ENCODE assay signal across 18 cellular contexts in the genomic region with DNA sequence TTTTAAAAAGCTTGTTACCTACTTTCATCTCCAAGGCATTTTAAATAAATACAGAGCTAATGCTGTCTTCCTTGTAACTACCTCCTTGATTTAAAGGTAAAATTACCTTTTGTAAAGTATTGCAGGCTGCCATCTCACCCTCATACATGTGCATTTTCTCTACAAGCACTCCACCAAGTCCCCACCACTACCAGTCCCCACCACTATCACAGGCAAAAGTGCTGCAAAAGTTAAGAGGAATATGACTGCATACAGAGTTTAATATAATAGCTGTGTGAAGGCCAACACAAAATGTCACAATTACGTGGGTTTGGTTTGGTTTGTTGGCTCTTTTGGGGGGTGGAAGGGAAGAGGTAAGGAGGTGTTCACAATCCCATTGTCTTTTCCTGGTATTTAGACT. TPM values are rescaled to one million over a fixed set of nuclear protein-coding genes. Genes with fewer than 3 reads are reported as not detected.
DNase-seq lines count a peak whose midpoint lies in the region; ATAC-seq, FAIRE-seq and TF ChIP-seq lines count a peak whose summit lies in the region.
"Had no signal": no experiment of that assay in that cellular context is flagged by ENCODE, and none has a peak within 500 bp of the region (broad histone marks: within the 10 kb centered on the region; RNA-seq: fewer than 3 reads in every experiment).

No MANE protein-coding gene starts in this region.

- H3K27me3 ChIP-seq in breast epithelium (peaks cover 18 to 80% of the 10 kb centered on the region in 2 donors), endothelial cell of umbilical vein (ENCODE audit: control insufficient read depth in 2 of 2, insufficient read depth in 2 of 2, low read length in 2 of 2) (peaks cover 63 to 88% of the 10 kb centered on the region in 2 experiments), psoas muscle (ENCODE audit: insufficient read depth in 3 of 3, low read length in 2 of 3) (no peaks in the 10 kb centered on the region)

- intact Hi-C loops in MCF 10A (cut with micrococcal nuclease) (no loop called here), breast epithelium (cut with DNase I; ENCODE audit: low total_unique reads) (no loop called here), endothelial cell of umbilical vein (cut with micrococcal nuclease) (no loop called here), psoas muscle (cut with DNase I) (loop anchor here (5.0 to 10.0 kb wide), 3 partner anchors 228 to 485 kb away; no protein-coding TSS in a partner anchor)

- no peak overlapping the region for H3K4me2 ChIP-seq in endothelial cell of umbilical vein (ENCODE audit: insufficient read depth, low read length)

- TF ChIP-seq CTCF in MCF 10A (IDR thresholded peaks at IDR 0.05; ENCODE audit: unreplicated experiment), result no peak
- TF ChIP-seq CTCF in breast epithelium (IDR thresholded peaks at IDR 0.05), result no peak
- TF ChIP-seq CTCF in endothelial cell of umbilical vein (IDR thresholded peaks at IDR 0.05; ENCODE audit: extremely low read depth in 1 of 2, insufficient read depth in 1 of 2, low read depth in 1 of 2, low read length in 2 of 2), result no peak
- TF ChIP-seq CTCF in psoas muscle (IDR thresholded peaks at IDR 0.05), result no peak

- DNase-seq in MCF 10A (ENCODE audit: unreplicated experiment), result no peak
- no peak for DNase-seq in breast epithelium (ENCODE audit: low spot score in 2 of 2)
- DNase-seq in endothelial cell of umbilical vein (ENCODE audit: low read depth, low spot score), result no peak
- DNase-seq in psoas muscle, result no peak
- no peak for DNase-seq in NCI-H2081 (lab: John Stamatoyannopoulos, UW)
- no peak for DNase-seq in NCI-H2196 (lab: John Stamatoyannopoulos, UW; ENCODE audit: unreplicated experiment)
- DNase-seq in superior temporal gyrus (ENCODE audit: extremely low spot score), result no peak
- DNase-seq: BE2C; CD4-positive, CD25-positive, alpha-beta regulatory T cell; COR-L47; HCEC 1CT; MV-4-11; NCI-H1417 treated with DMSO at 0.1 percent for 48 hours; NCI-H1930; NCI-H524 had no signal

- H3K4me3 ChIP-seq in breast epithelium (no peak overlapping the region), endothelial cell of umbilical vein (replicated peaks in 1 of 3; ENCODE audit: insufficient read depth in 1 of 3, low read depth in 1 of 3, low read length in 3 of 3) (no peak overlapping the region), psoas muscle (peak overlapping the region; percentile 91)
- H3K4me3 ChIP-seq: K562 had no signal

- TF ChIP-seq POLR2A in breast epithelium (IDR thresholded peaks at IDR 0.05) (no peak), endothelial cell of umbilical vein (IDR thresholded peaks at IDR 0.05; ENCODE audit: low read depth, low read length) (no peak)

- no peaks in the 10 kb centered on the region for H3K9me3 ChIP-seq in breast epithelium
- H3K9me3 ChIP-seq in endothelial cell of umbilical vein (replicated peaks; ENCODE audit: control insufficient read depth, insufficient read depth, low read length), result no peaks in the 10 kb centered on the region
- no peaks in the 10 kb centered on the region for H3K9me3 ChIP-seq in psoas muscle
- H3K9me3 ChIP-seq: BE2C had no signal

- H3K36me3 Mint-ChIP-seq in MCF 10A (ENCODE audit: insufficient read depth, unreplicated experiment), result no peaks in the 10 kb centered on the region
- H3K36me3 Mint-ChIP-seq: CD4-positive, CD25-positive, alpha-beta regulatory T cell had no signal

- H3K4me1 Mint-ChIP-seq in MCF 10A (ENCODE audit: insufficient read depth, unreplicated experiment), result no peaks in the 10 kb centered on the region

- CTCF ChIA-PET in MCF 10A (lab: Yijun Ruan, JAX) (interaction anchor here (0.7 kb wide), 1 partner anchor 380 kb away, joined by 3 read pairs; no protein-coding TSS in a partner anchor), endothelial cell of umbilical vein (lab: Charles Lee) (interaction anchor here (0.7 to 0.9 kb wide), 2 partner anchors 15 to 17 kb away, joined by 3 read pairs; no protein-coding TSS in a partner anchor)

- no peak overlapping the region for H3K27ac ChIP-seq in breast epithelium
- H3K27ac ChIP-seq in endothelial cell of umbilical vein (ENCODE audit: insufficient read depth, low read depth, low read length), result no peak overlapping the region
- H3K27ac ChIP-seq in psoas muscle, result peak overlapping the region; percentile 93

- H2AFZ ChIP-seq in endothelial cell of umbilical vein (ENCODE audit: low read depth, low read length), result no peak overlapping the region

- WGBS in psoas muscle, 3 donors, result 0% methylated on average over 1 of the region's 1 CpG

- ATAC-seq in psoas muscle (no peak), GM21390 (IDR thresholded peaks at IDR 0.05; ENCODE audit: unreplicated experiment) (no peak)
- ATAC-seq: K562 had no signal

- no peaks in the 10 kb centered on the region for H3K9me3 Mint-ChIP-seq in MCF 10A (ENCODE audit: unreplicated experiment)

- dilution Hi-C loops in endothelial cell of umbilical vein (cut with MboI; ENCODE audit: extremely low pct_ligation_motif_present, low sequenced_read_pairs), result loop anchor here (25.0 kb wide), 2 partner anchors 398 to 623 kb away; no protein-coding TSS in a partner anchor

- POLR2A ChIA-PET in MCF 10A (lab: Yijun Ruan, JAX) (no interaction called here), endothelial cell of umbilical vein (lab: Charles Lee) (no interaction called here)

- H3K27ac Mint-ChIP-seq in MCF 10A (ENCODE audit: low read depth, unreplicated experiment), result peak overlapping the region; percentile 16
- H3K27ac Mint-ChIP-seq: CD4-positive, CD25-positive, alpha-beta regulatory T cell had no signal

- FAIRE-seq in endothelial cell of umbilical vein (lab: Jason Lieb, UNC), result no peak
- FAIRE-seq: G401.6, K562 had no signal

- BruUV-seq in MCF 10A (replicated peaks; lab: Mats Ljungman, UMichigan), result no TSS peak
- BruUV-seq in endothelial cell of umbilical vein (replicated peaks; lab: Mats Ljungman, UMichigan), result no TSS peak

- H3K4me3 Mint-ChIP-seq in MCF 10A (ENCODE audit: unreplicated experiment), result no peak overlapping the region
- H3K4me3 Mint-ChIP-seq: CD4-positive, CD25-positive, alpha-beta regulatory T cell had no signal

- H3K36me3 ChIP-seq in breast epithelium (no peaks in the 10 kb centered on the region), endothelial cell of umbilical vein (ENCODE audit: control insufficient read depth in 2 of 2, extremely low read depth in 1 of 2, insufficient read depth in 2 of 2, low read length in 2 of 2) (no peaks in the 10 kb centered on the region), psoas muscle (ENCODE audit: insufficient read depth in 1 of 2, low read depth in 1 of 2) (no peaks in the 10 kb centered on the region)
- H3K36me3 ChIP-seq: BE2C had no signal

- no peaks in the 10 kb centered on the region for H3K27me3 Mint-ChIP-seq in MCF 10A (ENCODE audit: insufficient read depth, unreplicated experiment)

- H3K4me1 ChIP-seq in breast epithelium (no peaks in the 10 kb centered on the region), endothelial cell of umbilical vein (ENCODE audit: control insufficient read depth, extremely low read depth, insufficient read depth, low read length) (peaks cover 14% of the 10 kb centered on the region), psoas muscle (peaks cover 44% of the 10 kb centered on the region)
- H3K4me1 ChIP-seq: BE2C had no signal

- H3K9ac ChIP-seq in endothelial cell of umbilical vein (replicated peaks; ENCODE audit: extremely low read depth, insufficient read depth, low read length), result no peak overlapping the region

- peaks cover 2% of the 10 kb centered on the region for H4K20me1 ChIP-seq in endothelial cell of umbilical vein (replicated peaks; ENCODE audit: control insufficient read depth, extremely low read depth, insufficient read depth, low read length)

- H3K9me1 ChIP-seq in endothelial cell of umbilical vein (replicated peaks; ENCODE audit: control insufficient read depth, extremely low read depth, insufficient read depth, low read length), result no peaks in the 10 kb centered on the region

- H3K79me2 ChIP-seq in endothelial cell of umbilical vein (ENCODE audit: control insufficient read depth, insufficient read depth, low read length), result no peaks in the 10 kb centered on the region

TF ChIP-seq in endothelial cell of umbilical vein, 7 proteins besides CTCF, POLR2A, EP300 and RAD21:
- TF ChIP-seq EZH2 (IDR thresholded peaks at IDR 0.05; ENCODE audit: borderline replicate concordance, low read depth, low read length, severe bottlenecking) (peak; percentile 39), GATA2 (IDR thresholded peaks at IDR 0.05; ENCODE audit: insufficient read depth, insufficient read length, low read depth, low read length) (no peak)

RNA-seq across cellular contexts. Expression of gene SIX1, which starts 9.6 kb away (rescaled TPM):
- total RNA-seq in MCF 10A (2022), result 0.29 and 0.33 TPM in 2 replicates
- total RNA-seq in breast epithelium, result 10 to 100 TPM in 1 of 3 donors, 1 to 10 TPM in 2; 2.6 to 14.9 (median 5.0) TPM
- total RNA-seq in endothelial cell of umbilical vein, result 0.40 and 0.55 TPM in 2 replicates
- polyA plus RNA-seq in endothelial cell of umbilical vein, result 0.55 and 0.57 TPM in 2 replicates
- 0.59 and 0.61 TPM in 2 replicates for polyA plus RNA-seq in endothelial cell of umbilical vein (2011; cell fraction: cytosol; rRNA removed)
- 0.38 and 0.51 TPM in 2 replicates for polyA plus RNA-seq in endothelial cell of umbilical vein (2011; cell fraction: nucleus; rRNA removed)
- polyA plus RNA-seq in endothelial cell of umbilical vein (2012), result 0.33 and 0.37 TPM in 2 replicates
- polyA minus RNA-seq in endothelial cell of umbilical vein, result 0.64 and 0.80 TPM in 2 replicates
- polyA minus RNA-seq in endothelial cell of umbilical vein (2011; cell fraction: cytosol; rRNA and poly(A)+ RNA removed), result 1.2 TPM
- polyA minus RNA-seq in endothelial cell of umbilical vein (2011; cell fraction: nucleus; rRNA and poly(A)+ RNA removed), result 0.24 and 0.58 TPM in 2 replicates
- total RNA-seq in psoas muscle, result 10 to 100 TPM; 38.5 to 58.0 (median 43.4) TPM
- polyA plus RNA-seq in psoas muscle, result 10 to 100 TPM in 2 of 3 donors, 1 to 10 TPM in 1; 8.3 to 86.6 (median 37.7) TPM
- total RNA-seq: CD4-positive, CD25-positive, alpha-beta regulatory T cell had no signal
- polyA plus RNA-seq: CD4-positive, CD25-positive, alpha-beta regulatory T cell had no signal

Comparison
In these comparisons a context has a peak if more than half of its experiments do, and no peak if none do; other contexts are left out.
1. intact Hi-C loops: an anchor here in psoas muscle (5.0 to 10.0 kb wide); none called in MCF 10A, breast epithelium and endothelial cell of umbilical vein.